1 cellular context compared by ENCODE assay signal in the genomic region with DNA sequence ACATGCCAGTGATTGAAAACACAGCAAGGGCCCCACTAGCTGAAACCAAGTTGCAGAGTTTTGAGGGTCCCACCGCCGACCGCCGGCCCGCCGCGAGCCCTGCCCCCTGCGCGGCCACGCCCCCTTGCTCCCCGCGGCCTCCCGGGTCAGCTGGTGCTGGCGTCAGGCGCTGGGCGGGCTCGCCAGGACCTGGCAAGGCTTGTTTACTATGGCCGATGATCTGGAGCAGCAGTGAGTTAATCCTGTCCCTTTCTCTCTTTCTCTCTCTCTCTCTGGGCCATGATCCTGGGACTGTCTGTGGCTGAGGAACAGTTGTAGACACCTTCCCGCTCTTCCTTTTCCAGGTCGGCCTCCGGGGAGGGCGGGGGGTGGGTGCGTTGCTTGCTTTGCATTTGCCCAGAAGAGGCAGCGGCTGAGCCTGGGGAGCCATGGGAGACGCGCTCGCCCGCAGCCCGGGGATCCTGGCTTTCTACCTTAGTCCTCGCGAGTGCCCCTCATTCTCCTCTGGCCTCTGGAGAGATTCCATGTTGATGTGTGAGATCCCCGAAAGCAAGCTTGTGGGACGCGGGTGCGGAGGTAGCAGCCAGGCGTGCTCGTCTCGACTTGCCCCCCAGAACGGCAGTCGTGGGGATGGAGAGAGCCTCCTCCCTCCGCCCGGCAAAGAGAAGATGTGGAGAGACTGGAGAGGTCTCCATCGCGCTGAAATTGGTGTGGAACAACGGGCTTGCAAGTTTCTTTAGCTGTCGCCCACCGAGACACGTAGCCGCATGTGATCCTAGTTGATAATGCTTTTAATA.
TF ChIP-seq lines count a peak whose summit lies in the region.

TSS of gene ABHD4 (plus strand) at position 202 of the 797 bp plus-strand sequence. CDS start at position 209, 7 bp downstream.

TF ChIP-seq in HepG2, 621 proteins besides CTCF, POLR2A, EP300 and RAD21 (continued from another document and continues in another):
- TF ChIP-seq ATF4 (CRISPR knock-in tag; IDR thresholded peaks at IDR 0.05) (peak in 1 of 2 experiments; percentile 63; a peak in 2 of 4 replicates), CSRNP2 (CRISPR knock-in tag; conservative IDR thresholded peaks at IDR 0.05; ENCODE audit: low read depth) (no peak), ZSCAN20 (CRISPR knock-in tag; IDR thresholded peaks at IDR 0.05; ENCODE audit: borderline replicate concordance) (no peak; the same call in 1 of the 2 replicates), PRMT3 (CRISPR knock-in tag; IDR thresholded peaks at IDR 0.05; ENCODE audit: borderline replicate concordance, low read depth) (no peak), ZNF781 (CRISPR knock-in tag; IDR thresholded peaks at IDR 0.05; ENCODE audit: borderline replicate concordance, not compliant biosample characterization) (peak; percentile 63), ZBTB46 (CRISPR knock-in tag; IDR thresholded peaks at IDR 0.05; ENCODE audit: borderline replicate concordance) (0 out of 2 replicates have a peak, but pooled peaks have one; percentile 23), ZNF317 (CRISPR knock-in tag; IDR thresholded peaks at IDR 0.05) (0 out of 2 replicates have a peak, but pooled peaks have one; percentile 49), ZNF333 (CRISPR knock-in tag; IDR thresholded peaks at IDR 0.05; ENCODE audit: borderline replicate concordance) (peak; percentile 88; the same call in 1 of the 2 replicates), ZNF737 (CRISPR knock-in tag; IDR thresholded peaks at IDR 0.05; ENCODE audit: borderline replicate concordance) (no peak), RERE (CRISPR knock-in tag; IDR thresholded peaks at IDR 0.05; ENCODE audit: low read depth) (peak; percentile 51; the same call in 1 of the 2 replicates), MZF1 (CRISPR knock-in tag; IDR thresholded peaks at IDR 0.05; ENCODE audit: borderline replicate concordance) (peak; percentile 29; the same call in 1 of the 2 replicates), THAP11 (CRISPR knock-in tag; IDR thresholded peaks at IDR 0.05) (peak; percentile 69; the same call in 1 of the 2 replicates), TOPORS (CRISPR knock-in tag; IDR thresholded peaks at IDR 0.05) (no peak), ZFAT (CRISPR knock-in tag; conservative IDR thresholded peaks at IDR 0.05) (no peak), ZFP41 (CRISPR knock-in tag; IDR thresholded peaks at IDR 0.05; ENCODE audit: borderline replicate concordance) (no peak), E2F5 (CRISPR knock-in tag; conservative IDR thresholded peaks at IDR 0.05) (no peak; the same call in 1 of the 2 replicates), SMC3 (IDR thresholded peaks at IDR 0.05; ENCODE audit: low read length) (no peak), KLF13 (CRISPR knock-in tag; IDR thresholded peaks at IDR 0.05) (peak; percentile 74), ZBTB2 (CRISPR knock-in tag; IDR thresholded peaks at IDR 0.05; ENCODE audit: low read depth) (peak; percentile 53), MYC (CRISPR knock-in tag; IDR thresholded peaks at IDR 0.05; ENCODE audit: borderline replicate concordance) (peak; percentile 57), NFIC (IDR thresholded peaks at IDR 0.05; ENCODE audit: low read length) (no peak), ZNF615 (CRISPR knock-in tag; IDR thresholded peaks at IDR 0.05; ENCODE audit: borderline replicate concordance) (no peak), SETDB1 (CRISPR knock-in tag; IDR thresholded peaks at IDR 0.05; ENCODE audit: borderline replicate concordance) (no peak), ZNF383 (CRISPR knock-in tag; IDR thresholded peaks at IDR 0.05; ENCODE audit: borderline replicate concordance) (peak; percentile 76; the same call in 1 of the 2 replicates), MEIS1 (CRISPR knock-in tag; IDR thresholded peaks at IDR 0.05; ENCODE audit: borderline replicate concordance) (peak; percentile 42; the same call in 1 of the 2 replicates), ZNF720 (CRISPR knock-in tag; IDR thresholded peaks at IDR 0.05) (no peak)
- TF ChIP-seq, protein P1, sequence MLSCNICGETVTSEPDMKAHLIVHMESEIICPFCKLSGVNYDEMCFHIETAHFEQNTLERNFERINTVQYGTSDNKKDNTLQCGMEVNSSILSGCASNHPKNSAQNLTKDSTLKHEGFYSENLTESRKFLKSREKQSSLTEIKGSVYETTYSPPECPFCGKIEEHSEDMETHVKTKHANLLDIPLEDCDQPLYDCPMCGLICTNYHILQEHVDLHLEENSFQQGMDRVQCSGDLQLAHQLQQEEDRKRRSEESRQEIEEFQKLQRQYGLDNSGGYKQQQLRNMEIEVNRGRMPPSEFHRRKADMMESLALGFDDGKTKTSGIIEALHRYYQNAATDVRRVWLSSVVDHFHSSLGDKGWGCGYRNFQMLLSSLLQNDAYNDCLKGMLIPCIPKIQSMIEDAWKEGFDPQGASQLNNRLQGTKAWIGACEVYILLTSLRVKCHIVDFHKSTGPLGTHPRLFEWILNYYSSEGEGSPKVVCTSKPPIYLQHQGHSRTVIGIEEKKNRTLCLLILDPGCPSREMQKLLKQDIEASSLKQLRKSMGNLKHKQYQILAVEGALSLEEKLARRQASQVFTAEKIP (CRISPR knock-in tag; IDR thresholded peaks at IDR 0.05; ENCODE audit: borderline replicate concordance): no peak
- TF ChIP-seq, protein P2, sequence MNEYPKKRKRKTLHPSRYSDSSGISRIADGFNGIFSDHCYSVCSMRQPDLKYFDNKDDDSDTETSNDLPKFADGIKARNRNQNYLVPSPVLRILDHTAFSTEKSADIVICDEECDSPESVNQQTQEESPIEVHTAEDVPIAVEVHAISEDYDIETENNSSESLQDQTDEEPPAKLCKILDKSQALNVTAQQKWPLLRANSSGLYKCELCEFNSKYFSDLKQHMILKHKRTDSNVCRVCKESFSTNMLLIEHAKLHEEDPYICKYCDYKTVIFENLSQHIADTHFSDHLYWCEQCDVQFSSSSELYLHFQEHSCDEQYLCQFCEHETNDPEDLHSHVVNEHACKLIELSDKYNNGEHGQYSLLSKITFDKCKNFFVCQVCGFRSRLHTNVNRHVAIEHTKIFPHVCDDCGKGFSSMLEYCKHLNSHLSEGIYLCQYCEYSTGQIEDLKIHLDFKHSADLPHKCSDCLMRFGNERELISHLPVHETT (CRISPR knock-in tag; conservative IDR thresholded peaks at IDR 0.05): 0 out of 2 replicates have a peak, but pooled peaks have one; percentile 29
- TF ChIP-seq, protein P3, sequence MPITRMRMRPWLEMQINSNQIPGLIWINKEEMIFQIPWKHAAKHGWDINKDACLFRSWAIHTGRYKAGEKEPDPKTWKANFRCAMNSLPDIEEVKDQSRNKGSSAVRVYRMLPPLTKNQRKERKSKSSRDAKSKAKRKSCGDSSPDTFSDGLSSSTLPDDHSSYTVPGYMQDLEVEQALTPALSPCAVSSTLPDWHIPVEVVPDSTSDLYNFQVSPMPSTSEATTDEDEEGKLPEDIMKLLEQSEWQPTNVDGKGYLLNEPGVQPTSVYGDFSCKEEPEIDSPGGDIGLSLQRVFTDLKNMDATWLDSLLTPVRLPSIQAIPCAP (CRISPR knock-in tag; IDR thresholded peaks at IDR 0.05; ENCODE audit: low read depth): peak; percentile 23; the same call in 1 of the 2 replicates
- TF ChIP-seq, protein P4, sequence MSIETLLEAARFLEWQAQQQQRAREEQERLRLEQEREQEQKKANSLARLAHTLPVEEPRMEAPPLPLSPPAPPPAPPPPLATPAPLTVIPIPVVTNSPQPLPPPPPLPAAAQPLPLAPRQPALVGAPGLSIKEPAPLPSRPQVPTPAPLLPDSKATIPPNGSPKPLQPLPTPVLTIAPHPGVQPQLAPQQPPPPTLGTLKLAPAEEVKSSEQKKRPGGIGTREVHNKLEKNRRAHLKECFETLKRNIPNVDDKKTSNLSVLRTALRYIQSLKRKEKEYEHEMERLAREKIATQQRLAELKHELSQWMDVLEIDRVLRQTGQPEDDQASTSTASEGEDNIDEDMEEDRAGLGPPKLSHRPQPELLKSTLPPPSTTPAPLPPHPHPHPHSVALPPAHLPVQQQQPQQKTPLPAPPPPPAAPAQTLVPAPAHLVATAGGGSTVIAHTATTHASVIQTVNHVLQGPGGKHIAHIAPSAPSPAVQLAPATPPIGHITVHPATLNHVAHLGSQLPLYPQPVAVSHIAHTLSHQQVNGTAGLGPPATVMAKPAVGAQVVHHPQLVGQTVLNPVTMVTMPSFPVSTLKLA (IDR thresholded peaks at IDR 0.05): no peak
- TF ChIP-seq, protein P5, sequence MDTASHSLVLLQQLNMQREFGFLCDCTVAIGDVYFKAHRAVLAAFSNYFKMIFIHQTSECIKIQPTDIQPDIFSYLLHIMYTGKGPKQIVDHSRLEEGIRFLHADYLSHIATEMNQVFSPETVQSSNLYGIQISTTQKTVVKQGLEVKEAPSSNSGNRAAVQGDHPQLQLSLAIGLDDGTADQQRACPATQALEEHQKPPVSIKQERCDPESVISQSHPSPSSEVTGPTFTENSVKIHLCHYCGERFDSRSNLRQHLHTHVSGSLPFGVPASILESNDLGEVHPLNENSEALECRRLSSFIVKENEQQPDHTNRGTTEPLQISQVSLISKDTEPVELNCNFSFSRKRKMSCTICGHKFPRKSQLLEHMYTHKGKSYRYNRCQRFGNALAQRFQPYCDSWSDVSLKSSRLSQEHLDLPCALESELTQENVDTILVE (CRISPR knock-in tag; IDR thresholded peaks at IDR 0.05): no peak
